In genomic region chr20:37907677-37908397, GRCh38 we compare ENCODE assay signal across 12 cellular contexts. TPM values are rescaled to one million over a fixed set of nuclear protein-coding genes. Genes with fewer than 3 reads are reported as not detected.
DNase-seq lines count a peak whose midpoint lies in the region; ATAC-seq and TF ChIP-seq lines count a peak whose summit lies in the region.
"Had no signal": no experiment of that assay in that cellular context is flagged by ENCODE, and none has a peak within 500 bp of the region (broad histone marks: within the 10 kb centered on the region; RNA-seq: fewer than 3 reads in every experiment).

No MANE protein-coding gene starts in this region.

- BruUV-seq in PC-3 (replicated peaks; lab: Mats Ljungman, UMichigan) = no TSS peak

- POLR2A ChIA-PET in PC-3 (lab: Charles Lee; ENCODE audit: unreplicated experiment) = no interaction called here

- H3K4me3 ChIP-seq in cardiac muscle cell (no peak overlapping the region), PC-3 (ENCODE audit: low read length) (no peak overlapping the region), mucosa of descending colon (no peak overlapping the region), uterus (no peak overlapping the region)
- H3K4me3 ChIP-seq: BLaER1, dorsolateral prefrontal cortex had no signal

- no peak for ATAC-seq in Right ventricle myocardium superior (ENCODE audit: poor library complexity)
- ATAC-seq in PC-3 = peak; percentile 60
- ATAC-seq in mucosa of descending colon = no peak
- no peak for ATAC-seq in GM21526 (IDR thresholded peaks at IDR 0.05; ENCODE audit: low FRiP score, unreplicated experiment)
- ATAC-seq: natural killer cell had no signal

- H3K4me2 ChIP-seq in PC-3 (ENCODE audit: low read length) = peak overlapping the region; percentile 42; the same call in 1 of the 2 replicates
- H3K4me2 ChIP-seq: BLaER1 had no signal

- no peaks in the 10 kb centered on the region for H3K36me3 ChIP-seq in cardiac muscle cell
- H3K36me3 ChIP-seq in PC-3 (ENCODE audit: low read depth, low read length) = no peaks in the 10 kb centered on the region
- no peaks in the 10 kb centered on the region for H3K36me3 ChIP-seq in mucosa of descending colon (ENCODE audit: low read depth)
- no peaks in the 10 kb centered on the region for H3K36me3 ChIP-seq in uterus
- H3K36me3 ChIP-seq: BLaER1 had no signal

- no peaks in the 10 kb centered on the region for H3F3A ChIP-seq in PC-3 (ENCODE audit: low read length, unreplicated experiment)

- no peak overlapping the region for H2AFZ ChIP-seq in PC-3 (ENCODE audit: low read length)

- no peaks in the 10 kb centered on the region for H3K9me3 ChIP-seq in cardiac muscle cell (ENCODE audit: low read depth)
- no peaks in the 10 kb centered on the region for H3K9me3 ChIP-seq in PC-3 (ENCODE audit: low read length)
- no peaks in the 10 kb centered on the region for H3K9me3 ChIP-seq in mucosa of descending colon
- no peaks in the 10 kb centered on the region for H3K9me3 ChIP-seq in uterus
- H3K9me3 ChIP-seq: BLaER1 had no signal

- no peak for TF ChIP-seq POLR2A in uterus (IDR thresholded peaks at IDR 0.05)

- CTCF ChIA-PET in PC-3 (lab: Charles Lee) = interaction anchor here (0.5 to 0.6 kb wide), 2 partner anchors 36 to 123 kb away, joined by 3 to 5 read pairs; no protein-coding TSS in a partner anchor

- H3K4me1 ChIP-seq in cardiac muscle cell (ENCODE audit: low read depth) (peaks cover 48% of the 10 kb centered on the region), PC-3 (ENCODE audit: insufficient read depth, low read length) (peaks cover 20% of the 10 kb centered on the region), mucosa of descending colon (ENCODE audit: low read depth) (no peaks in the 10 kb centered on the region), uterus (peaks cover 0 to 5% of the 10 kb centered on the region in 2 donors)

- no peak overlapping the region for H3K9ac ChIP-seq in PC-3 (ENCODE audit: low read length)
- H3K9ac ChIP-seq: BLaER1 had no signal

- no peak for TF ChIP-seq CTCF in cardiac muscle cell (IDR thresholded peaks at IDR 0.05; ENCODE audit: low read depth, low read length)
- no peak for TF ChIP-seq CTCF in PC-3 (conservative IDR thresholded peaks at IDR 0.05; ENCODE audit: low read depth, low read length)
- TF ChIP-seq CTCF in mucosa of descending colon (IDR thresholded peaks at IDR 0.05) = no peak
- TF ChIP-seq CTCF in uterus (IDR thresholded peaks at IDR 0.05) = no peak

- intact Hi-C loops in Right ventricle myocardium superior (cut with DNase I) = no loop called here
- intact Hi-C loops in PC-3 (cut with micrococcal nuclease) = no loop called here
- intact Hi-C loops in mucosa of descending colon (cut with DNase I, micrococcal nuclease) = no loop called here
- intact Hi-C loops in uterus (cut with DNase I; ENCODE audit: low total_unique reads) = no loop called here

- H3K27ac ChIP-seq in cardiac muscle cell (peak overlapping the region; percentile 22), PC-3 (ENCODE audit: low read length) (peak overlapping the region; percentile 52; the same call in 1 of the 2 replicates), uterus (no peak overlapping the region)
- H3K27ac ChIP-seq: BLaER1, dorsolateral prefrontal cortex had no signal

- H3K9me2 ChIP-seq in PC-3 (replicated peaks; ENCODE audit: low read length) = no peaks in the 10 kb centered on the region

- H3K27me3 ChIP-seq in cardiac muscle cell = no peaks in the 10 kb centered on the region
- no peaks in the 10 kb centered on the region for H3K27me3 ChIP-seq in PC-3 (ENCODE audit: low read length)
- no peaks in the 10 kb centered on the region for H3K27me3 ChIP-seq in uterus

- DNase-seq in cardiac muscle cell (ENCODE audit: low read depth in 1 of 2, low spot score in 1 of 2) = peak in 1 of 2 donors; percentile 73
- no peak for DNase-seq in Right ventricle myocardium superior
- DNase-seq in PC-3 = peak; percentile 93
- peak; percentile 63 for DNase-seq in fibroblast of peridontal ligament (ENCODE audit: extremely low read depth)
- DNase-seq in mucosa of descending colon = no peak
- DNase-seq in effector CD4-positive, alpha-beta T cell = no peak
- DNase-seq in uterus = no peak
- DNase-seq: activated B cell treated with CpG ODN at 0.5 μM for 24 hours, dorsolateral prefrontal cortex, natural killer cell had no signal

- H3K79me2 ChIP-seq in PC-3 (ENCODE audit: low read length) = peaks cover 41% of the 10 kb centered on the region

- H4K20me1 ChIP-seq in PC-3 (ENCODE audit: low read length) = no peaks in the 10 kb centered on the region

RNA-seq across cellular contexts. Expression of gene VSTM2L, which starts 4.9 kb away (rescaled TPM):
- total RNA-seq in cardiac muscle cell (136 and 321 TPM in 2 replicates), Right ventricle myocardium superior (17.0 TPM), PC-3 (2014; rRNA removed) (45.8 and 56.4 TPM in 2 replicates), mucosa of descending colon (1 to 10 TPM in 2 of 3 donors, under 1 TPM in 1; 0.81 to 2.6 (median 2.6) TPM), uterus (1 to 10 TPM in 1 of 4 donors, under 1 TPM in 3; 0.29 to 5.7 (median 0.73) TPM)
- 83.4 and 162 TPM in 2 replicates for polyA plus RNA-seq in cardiac muscle cell
- total RNA-seq: activated B cell treated with CpG ODN at 0.5 μM for 24 hours had no signal

Comparison
In these comparisons a context has a peak if more than half of its experiments do, and no peak if none do; other contexts are left out.
1. DNase-seq: peak in PC-3 (single experiment) and fibroblast of peridontal ligament (single experiment); none in Right ventricle myocardium superior (single experiment), mucosa of descending colon (0 of 3), effector CD4-positive, alpha-beta T cell (single experiment) and uterus (0 of 2).
2. H3K27ac ChIP-seq: peak in cardiac muscle cell (single experiment) and PC-3 (single experiment); none in uterus (0 of 2).